21 cellular contexts compared by ENCODE assay signal in genomic region chr11:79047356-79047755, GRCh38.
"Had no signal": no experiment of that assay in that cellular context is flagged by ENCODE, and none has a peak within 500 bp of the region (broad histone marks: within the 10 kb centered on the region; RNA-seq: fewer than 3 reads in every experiment).

No MANE protein-coding gene starts in this region.

- H3K4me3 Mint-ChIP-seq: activated T-cell treated with anti-CD3 and anti-CD28 coated beads, Interleukin-2, amount 50 U/mL, for 24 hours; activated T-helper 17 cell treated with anti-CD3 and anti-CD28 coated beads, Interleukin-2, amount 50 U/mL, for 72 hours; central memory CD8-positive, alpha-beta T cell; naive B cell; neural crest cell; stimulated activated effector memory CD8-positive, alpha-beta T cell treated with anti-CD3 and anti-CD28 coated beads, Interleukin-12 subunit alpha, Interleukin-12 subunit beta, amount 100 ng/mL, for 72 hours; stimulated activated naive CD8-positive, alpha-beta T cell treated with anti-CD3 and anti-CD28 coated beads, Interleukin-15, amount 100 ng/mL, for 72 hours; WTC11 had no signal

- DNase-seq: activated CD8-positive, alpha-beta memory T cell treated with anti-CD3 and anti-CD28 coated beads for 24 hours; activated CD8-positive, alpha-beta memory T cell treated with anti-CD3 and anti-CD28 coated beads, Interleukin-2, amount 50 U/mL, for 4 hours; activated T-cell treated with anti-CD3 and anti-CD28 coated beads, Interleukin-2, amount 50 U/mL, for 24 hours; aorta; effector memory CD4-positive, alpha-beta T cell; foreskin keratinocyte; kidney; lower lobe of right lung; mesendoderm; naive B cell; posterior cingulate gyrus; small intestine; stimulated activated CD4-positive, alpha-beta T cell treated with anti-CD3 and anti-CD28 coated beads, Interleukin-2, amount 100 ng/mL, for 24 hours; stimulated activated naive CD8-positive, alpha-beta T cell treated with anti-CD3 and anti-CD28 coated beads, Interleukin-15, amount 100 ng/mL, for 72 hours; transverse colon had no signal

- H3K9me3 Mint-ChIP-seq: activated naive CD4-positive, alpha-beta T cell treated with anti-CD3 and anti-CD28 coated beads, Interleukin-2, amount 50 U/mL, for 72 hours; activated T-cell treated with anti-CD3 and anti-CD28 coated beads, Interleukin-2, amount 50 U/mL, for 24 hours; activated T-helper 17 cell treated with anti-CD3 and anti-CD28 coated beads, Interleukin-2, amount 50 U/mL, for 72 hours; central memory CD8-positive, alpha-beta T cell; neural crest cell; stimulated activated effector memory CD8-positive, alpha-beta T cell treated with anti-CD3 and anti-CD28 coated beads, Interleukin-12 subunit alpha, Interleukin-12 subunit beta, amount 100 ng/mL, for 72 hours; stimulated activated naive CD8-positive, alpha-beta T cell treated with anti-CD3 and anti-CD28 coated beads, Interleukin-15, amount 100 ng/mL, for 72 hours had no signal

- H3K4me1 Mint-ChIP-seq: activated T-helper 17 cell treated with anti-CD3 and anti-CD28 coated beads, Interleukin-2, amount 50 U/mL, for 72 hours; central memory CD8-positive, alpha-beta T cell; naive B cell; stimulated activated effector memory CD8-positive, alpha-beta T cell treated with anti-CD3 and anti-CD28 coated beads, Interleukin-12 subunit alpha, Interleukin-12 subunit beta, amount 100 ng/mL, for 72 hours; stimulated activated naive CD8-positive, alpha-beta T cell treated with anti-CD3 and anti-CD28 coated beads, Interleukin-15, amount 100 ng/mL, for 72 hours had no signal

- H3K27ac Mint-ChIP-seq: activated naive CD4-positive, alpha-beta T cell treated with anti-CD3 and anti-CD28 coated beads, Interleukin-2, amount 50 U/mL, for 72 hours; activated T-cell treated with anti-CD3 and anti-CD28 coated beads, Interleukin-2, amount 50 U/mL, for 24 hours; activated T-helper 17 cell treated with anti-CD3 and anti-CD28 coated beads, Interleukin-2, amount 50 U/mL, for 72 hours; stimulated activated effector memory CD8-positive, alpha-beta T cell treated with anti-CD3 and anti-CD28 coated beads, Interleukin-12 subunit alpha, Interleukin-12 subunit beta, amount 100 ng/mL, for 72 hours; stimulated activated naive CD8-positive, alpha-beta T cell treated with anti-CD3 and anti-CD28 coated beads, Interleukin-15, amount 100 ng/mL, for 72 hours; WTC11 had no signal

- H3K36me3 Mint-ChIP-seq: activated naive CD4-positive, alpha-beta T cell treated with anti-CD3 and anti-CD28 coated beads, Interleukin-2, amount 50 U/mL, for 72 hours; naive B cell; stimulated activated effector memory CD8-positive, alpha-beta T cell treated with anti-CD3 and anti-CD28 coated beads, Interleukin-12 subunit alpha, Interleukin-12 subunit beta, amount 100 ng/mL, for 72 hours; WTC11 had no signal
